13 cellular contexts compared by ENCODE assay signal in genomic region chr5:61245936-61246335, GRCh38.
DNase-seq lines count a peak whose midpoint lies in the region; ATAC-seq and TF ChIP-seq lines count a peak whose summit lies in the region.
"Had no signal": no experiment of that assay in that cellular context is flagged by ENCODE, and none has a peak within 500 bp of the region (broad histone marks: within the 10 kb centered on the region; RNA-seq: fewer than 3 reads in every experiment).

No MANE protein-coding gene starts in this region.

- peaks cover 7% of the 10 kb centered on the region for H3K4me1 ChIP-seq in smooth muscle cell (ENCODE audit: low read depth)

- intact Hi-C loops in head of caudate nucleus (cut with DNase I), result no loop called here

- DNase-seq in NCI-H146 (lab: John Stamatoyannopoulos, UW) (peak; percentile 26), head of caudate nucleus (peak in 36 of 42 donors; percentile 15 to 88 (median 61)), smooth muscle cell (lab: John Stamatoyannopoulos, UW; ENCODE audit: unreplicated experiment) (no peak), NCI-H1417 (lab: John Stamatoyannopoulos, UW) (no peak), HuH-7.5 (ENCODE audit: low spot score) (no peak), NCI-H345 (lab: John Stamatoyannopoulos, UW) (no peak)
- DNase-seq in naive thymus-derived CD8-positive, alpha-beta T cell, result no peak
- DNase-seq: activated CD4-positive, alpha-beta T cell treated with anti-CD3 and anti-CD28 coated beads, Interleukin-2, amount 10 ng/mL, durations not matched to agents 24 days and 14 days; CD4-positive, CD25-positive, alpha-beta regulatory T cell; HCEC 1CT; retina; stimulated activated naive CD8-positive, alpha-beta T cell treated with anti-CD3 and anti-CD28 coated beads, Interleukin-15, Interleukin-2, amounts not matched to agents 100 U/mL and 50 U/mL, for 24 hours had no signal

- H3K4me2 ChIP-seq in smooth muscle cell, result peak overlapping the region; percentile 52

- H2AFZ ChIP-seq in smooth muscle cell (ENCODE audit: low read depth), result peak overlapping the region; percentile 46

- H3K79me2 ChIP-seq in smooth muscle cell (ENCODE audit: low read depth), result no peaks in the 10 kb centered on the region

- peak overlapping the region; percentile 58 for H3K9ac ChIP-seq in smooth muscle cell (ENCODE audit: low read depth)

- POLR2A ChIA-PET in naive thymus-derived CD8-positive, alpha-beta T cell (lab: Charles Lee), result no interaction called here

- H3F3A ChIP-seq in smooth muscle cell (ENCODE audit: low read depth), result no peaks in the 10 kb centered on the region

- no peak overlapping the region for H3K4me3 Mint-ChIP-seq in naive thymus-derived CD8-positive, alpha-beta T cell
- H3K4me3 Mint-ChIP-seq: activated CD4-positive, alpha-beta T cell treated with anti-CD3 and anti-CD28 coated beads, Interleukin-2, amount 10 ng/mL, durations not matched to agents 24 days and 14 days; CD4-positive, CD25-positive, alpha-beta regulatory T cell had no signal

- H3K27me3 ChIP-seq in smooth muscle cell (ENCODE audit: low read depth), result no peaks in the 10 kb centered on the region

- peak; percentile 54; the same call in 2 of the 3 replicates for ATAC-seq in SK-N-SH treated with all-trans-retinoic acid at 6 μM for 48 hours
- ATAC-seq in naive thymus-derived CD8-positive, alpha-beta T cell, result no peak
- ATAC-seq: stimulated activated naive CD8-positive, alpha-beta T cell treated with anti-CD3 and anti-CD28 coated beads, Interleukin-15, Interleukin-2, amounts not matched to agents 100 U/mL and 50 U/mL, for 24 hours had no signal

- peaks cover 0 to 6% (median 0%) of the 10 kb centered on the region in 3 donors for H3K36me3 Mint-ChIP-seq in naive thymus-derived CD8-positive, alpha-beta T cell
- H3K36me3 Mint-ChIP-seq: CD4-positive, CD25-positive, alpha-beta regulatory T cell had no signal

- no peak for TF ChIP-seq CTCF in smooth muscle cell (IDR thresholded peaks at IDR 0.05; ENCODE audit: borderline replicate concordance, insufficient read depth, poor library complexity, severe bottlenecking)

- H3K9me3 Mint-ChIP-seq in naive thymus-derived CD8-positive, alpha-beta T cell, result peaks cover 0 to 11% (median 1%) of the 10 kb centered on the region in 9 donors

- peak overlapping the region; percentile 82 for H3K27ac ChIP-seq in smooth muscle cell (ENCODE audit: low read depth)

- H3K4me1 Mint-ChIP-seq in naive thymus-derived CD8-positive, alpha-beta T cell, result no peaks in the 10 kb centered on the region
- H3K4me1 Mint-ChIP-seq: activated CD4-positive, alpha-beta T cell treated with anti-CD3 and anti-CD28 coated beads, Interleukin-2, amount 10 ng/mL, durations not matched to agents 24 days and 14 days; CD4-positive, CD25-positive, alpha-beta regulatory T cell had no signal

- H3K27me3 Mint-ChIP-seq in naive thymus-derived CD8-positive, alpha-beta T cell, result peaks cover 0 to 4% (median 0%) of the 10 kb centered on the region in 5 donors

- H3K4me3 ChIP-seq in smooth muscle cell, result no peak overlapping the region

- no peaks in the 10 kb centered on the region for H4K20me1 ChIP-seq in smooth muscle cell (ENCODE audit: low read depth)

- no peak overlapping the region for H3K27ac Mint-ChIP-seq in naive thymus-derived CD8-positive, alpha-beta T cell
- H3K27ac Mint-ChIP-seq: activated CD4-positive, alpha-beta T cell treated with anti-CD3 and anti-CD28 coated beads, Interleukin-2, amount 10 ng/mL, durations not matched to agents 24 days and 14 days; CD4-positive, CD25-positive, alpha-beta regulatory T cell had no signal

- 28% methylated on average over 9 of the region's 9 CpGs for WGBS in smooth muscle cell (ENCODE audit: low lambda C conversion rate)

- H3K9me3 ChIP-seq in smooth muscle cell (replicated peaks; ENCODE audit: low read depth), result no peaks in the 10 kb centered on the region

- H3K36me3 ChIP-seq in smooth muscle cell (ENCODE audit: low read depth), result no peaks in the 10 kb centered on the region

TF ChIP-seq in SK-N-SH treated with all-trans-retinoic acid at 6 μM for 48 hours, 23 proteins besides CTCF, POLR2A, EP300 and RAD21:
- TF ChIP-seq CREB5 (CRISPR knock-in tag; IDR thresholded peaks at IDR 0.05; ENCODE audit: low read depth) (no peak), ISL1 (CRISPR knock-in tag; IDR thresholded peaks at IDR 0.05) (no peak), BACH2 (CRISPR knock-in tag; IDR thresholded peaks at IDR 0.05; ENCODE audit: borderline replicate concordance) (no peak), RARB (CRISPR knock-in tag; IDR thresholded peaks at IDR 0.05) (no peak), CSRNP3 (CRISPR knock-in tag; IDR thresholded peaks at IDR 0.05) (no peak), PPARA (CRISPR knock-in tag; IDR thresholded peaks at IDR 0.05; ENCODE audit: borderline replicate concordance) (no peak), ZFP30 (CRISPR knock-in tag; IDR thresholded peaks at IDR 0.05) (no peak), TOX (CRISPR knock-in tag; IDR thresholded peaks at IDR 0.05; ENCODE audit: borderline replicate concordance) (no peak), POU6F1 (CRISPR knock-in tag; IDR thresholded peaks at IDR 0.05; ENCODE audit: borderline replicate concordance, low read depth) (no peak), ZNF8 (CRISPR knock-in tag; IDR thresholded peaks at IDR 0.05) (no peak), TSHZ2 (CRISPR knock-in tag; IDR thresholded peaks at IDR 0.05) (no peak), SNAI2 (CRISPR knock-in tag; IDR thresholded peaks at IDR 0.05) (no peak)

Comparison
In these comparisons a context has a peak if more than half of its experiments do, and no peak if none do; other contexts are left out.
1. DNase-seq: peak in NCI-H146 (single experiment) and head of caudate nucleus (36 of 42); none in smooth muscle cell (single experiment), naive thymus-derived CD8-positive, alpha-beta T cell (0 of 10), NCI-H1417 (0 of 3), HuH-7.5 (single experiment) and NCI-H345 (single experiment).